ENCODE assay signal across 22 cellular contexts in genomic region chr14:21206753-21207684, GRCh38. TPM values are rescaled to one million over a fixed set of nuclear protein-coding genes. Genes with fewer than 3 reads are reported as not detected.
DNase-seq lines count a peak whose midpoint lies in the region; ATAC-seq and TF ChIP-seq lines count a peak whose summit lies in the region.
"Had no signal": no experiment of that assay in that cellular context is flagged by ENCODE, and none has a peak within 500 bp of the region (broad histone marks: within the 10 kb centered on the region; RNA-seq: fewer than 3 reads in every experiment).

No MANE protein-coding gene starts in this region.

- H3K14ac ChIP-seq in mesenchymal stem cell (ENCODE audit: low read length in 2 of 2) (no peak overlapping the region), trophoblast cell (ENCODE audit: low read length) (no peak overlapping the region)

- no peak overlapping the region for H3K4me3 ChIP-seq in CD4-positive, CD25-positive, alpha-beta regulatory T cell (ENCODE audit: low read depth, low read length)
- H3K4me3 ChIP-seq in CD8-positive, alpha-beta memory T cell (ENCODE audit: low read length): no peak overlapping the region
- H3K4me3 ChIP-seq in mesenchymal stem cell (ENCODE audit: insufficient read depth in 1 of 2, low read depth in 1 of 2, low read length in 2 of 2) (no peak overlapping the region), trophoblast cell (ENCODE audit: low read depth, low read length) (no peak overlapping the region), adrenal gland (no peak overlapping the region)
- H3K4me3 ChIP-seq: HAP-1 had no signal

- DNase-seq in CD4-positive, CD25-positive, alpha-beta regulatory T cell: no peak
- no peak for DNase-seq in CD8-positive, alpha-beta memory T cell
- DNase-seq in activated T-helper 2 cell treated with anti-CD3 and anti-CD28 coated beads, Interferon-gamma antibody, Interleukin-2, Interleukin-4, amounts not matched to agents 10 μg/mL and 5 μg/mL and 100 μg/mL, durations not matched to agents 14 hours and 24 hours and 36 hours (ENCODE audit: low spot score): no peak
- DNase-seq in mesenchymal stem cell: no peak
- no peak for DNase-seq in NCI-H1436 treated with DMSO at 0.1 percent for 48 hours (lab: John Stamatoyannopoulos, UW)
- DNase-seq in trophoblast cell: no peak
- DNase-seq in medulla oblongata (ENCODE audit: extremely low spot score): no peak
- DNase-seq in adrenal gland: no peak
- DNase-seq: activated gamma-delta T cell treated with Interleukin-2 at 50 U/mL for 16 hours, kidney, NCI-H1417 treated with DMSO at 0.1 percent for 48 hours, NCI-H2171 treated with DMSO at 0.1 percent for 48 hours, NCI-H69, posterior cingulate gyrus, SHP77, T-helper 1 cell had no signal

- no peak overlapping the region for H3K4me2 ChIP-seq in mesenchymal stem cell (ENCODE audit: low read length, poor library complexity, severe bottlenecking)
- no peak overlapping the region for H3K4me2 ChIP-seq in trophoblast cell (ENCODE audit: low read length)

- no peak overlapping the region for H3K4ac ChIP-seq in mesenchymal stem cell (ENCODE audit: low read depth in 1 of 2, low read length in 2 of 2)
- no peak overlapping the region for H3K4ac ChIP-seq in trophoblast cell (ENCODE audit: low read depth, low read length)

- intact Hi-C loops in activated T-helper 2 cell treated with anti-CD3 and anti-CD28 coated beads, Interferon-gamma antibody, Interleukin-2, Interleukin-4, amounts not matched to agents 10 μg/mL and 5 μg/mL and 100 μg/mL, durations not matched to agents 14 hours and 24 hours and 36 hours (cut with micrococcal nuclease): no loop called here
- intact Hi-C loops in adrenal gland (cut with DNase I): no loop called here

- POLR2A ChIA-PET in CD8-positive, alpha-beta memory T cell (lab: Charles Lee): no interaction called here

- over 99% methylated on average over 3 of the region's 4 CpGs for WGBS in mesenchymal stem cell
- WGBS in trophoblast cell (ENCODE audit: extremely low coverage, insufficient coverage, insufficient read length): no CpG with 5 or more reads among the region's 4 CpGs
- 91 to 97% (median 96%) methylated on average over 4 of the region's 4 CpGs for WGBS in adrenal gland, 4 donors

- H3K9me3 Mint-ChIP-seq in CD4-positive, CD25-positive, alpha-beta regulatory T cell: no peaks in the 10 kb centered on the region
- no peaks in the 10 kb centered on the region for H3K9me3 Mint-ChIP-seq in CD8-positive, alpha-beta memory T cell
- no peaks in the 10 kb centered on the region for H3K9me3 Mint-ChIP-seq in activated T-helper 2 cell treated with anti-CD3 and anti-CD28 coated beads, Interferon-gamma antibody, Interleukin-2, Interleukin-4, amounts not matched to agents 10 μg/mL and 5 μg/mL and 100 μg/mL, durations not matched to agents 14 hours and 24 hours and 36 hours

- H2AFZ ChIP-seq in mesenchymal stem cell (ENCODE audit: low read depth, low read length): no peak overlapping the region
- H2AFZ ChIP-seq in trophoblast cell (ENCODE audit: insufficient read depth, low read length, poor library complexity): no peak overlapping the region

- peak overlapping the region; percentile 13 to 68 (median 46) for H3K27ac Mint-ChIP-seq in CD4-positive, CD25-positive, alpha-beta regulatory T cell
- peak overlapping the region in 5 of 8 donors; percentile 57 to 93 (median 69) for H3K27ac Mint-ChIP-seq in CD8-positive, alpha-beta memory T cell
- peak overlapping the region; percentile 71 for H3K27ac Mint-ChIP-seq in activated T-helper 2 cell treated with anti-CD3 and anti-CD28 coated beads, Interferon-gamma antibody, Interleukin-2, Interleukin-4, amounts not matched to agents 10 μg/mL and 5 μg/mL and 100 μg/mL, durations not matched to agents 14 hours and 24 hours and 36 hours

- peaks cover 19 to 32% (median 24%) of the 10 kb centered on the region in 4 donors for H3K4me1 Mint-ChIP-seq in CD4-positive, CD25-positive, alpha-beta regulatory T cell
- H3K4me1 Mint-ChIP-seq in CD8-positive, alpha-beta memory T cell: peaks cover 42 to 56% (median 53%) of the 10 kb centered on the region in 3 donors
- peaks cover 13% of the 10 kb centered on the region for H3K4me1 Mint-ChIP-seq in activated T-helper 2 cell treated with anti-CD3 and anti-CD28 coated beads, Interferon-gamma antibody, Interleukin-2, Interleukin-4, amounts not matched to agents 10 μg/mL and 5 μg/mL and 100 μg/mL, durations not matched to agents 14 hours and 24 hours and 36 hours (ENCODE audit: low read depth)

- H3K27ac ChIP-seq in CD4-positive, CD25-positive, alpha-beta regulatory T cell (ENCODE audit: insufficient read depth, low read length, poor library complexity, severe bottlenecking): no peak overlapping the region
- no peak overlapping the region for H3K27ac ChIP-seq in CD8-positive, alpha-beta memory T cell (ENCODE audit: low read depth, low read length)
- H3K27ac ChIP-seq in mesenchymal stem cell (ENCODE audit: low read length, poor library complexity, severe bottlenecking): peak overlapping the region; percentile 9
- H3K27ac ChIP-seq in trophoblast cell (ENCODE audit: low read depth, low read length): no peak overlapping the region
- no peak overlapping the region for H3K27ac ChIP-seq in adrenal gland
- H3K27ac ChIP-seq: VCaP had no signal

- TF ChIP-seq CTCF in adrenal gland (IDR thresholded peaks at IDR 0.05): no peak

- no peaks in the 10 kb centered on the region for H3K27me3 Mint-ChIP-seq in CD4-positive, CD25-positive, alpha-beta regulatory T cell
- no peaks in the 10 kb centered on the region for H3K27me3 Mint-ChIP-seq in CD8-positive, alpha-beta memory T cell
- H3K27me3 Mint-ChIP-seq in activated T-helper 2 cell treated with anti-CD3 and anti-CD28 coated beads, Interferon-gamma antibody, Interleukin-2, Interleukin-4, amounts not matched to agents 10 μg/mL and 5 μg/mL and 100 μg/mL, durations not matched to agents 14 hours and 24 hours and 36 hours (ENCODE audit: low read depth): no peaks in the 10 kb centered on the region

- no peaks in the 10 kb centered on the region for H3K27me3 ChIP-seq in CD4-positive, CD25-positive, alpha-beta regulatory T cell (ENCODE audit: control insufficient read depth, insufficient read depth, low read length)
- H3K27me3 ChIP-seq in CD8-positive, alpha-beta memory T cell (ENCODE audit: insufficient read depth, low read length, poor library complexity, severe bottlenecking): no peaks in the 10 kb centered on the region
- H3K27me3 ChIP-seq in mesenchymal stem cell (ENCODE audit: control insufficient read depth in 1 of 2, insufficient read depth in 1 of 2, low read length in 2 of 2) (no peaks in the 10 kb centered on the region), trophoblast cell (ENCODE audit: insufficient read depth, low read length) (no peaks in the 10 kb centered on the region), adrenal gland (no peaks in the 10 kb centered on the region)

- H3K79me2 ChIP-seq in trophoblast cell (ENCODE audit: control insufficient read depth, insufficient read depth, low read length, poor library complexity): no peaks in the 10 kb centered on the region

- no peak overlapping the region for H3K4me3 Mint-ChIP-seq in CD4-positive, CD25-positive, alpha-beta regulatory T cell
- H3K4me3 Mint-ChIP-seq in CD8-positive, alpha-beta memory T cell: no peak overlapping the region
- no peak overlapping the region for H3K4me3 Mint-ChIP-seq in activated T-helper 2 cell treated with anti-CD3 and anti-CD28 coated beads, Interferon-gamma antibody, Interleukin-2, Interleukin-4, amounts not matched to agents 10 μg/mL and 5 μg/mL and 100 μg/mL, durations not matched to agents 14 hours and 24 hours and 36 hours (ENCODE audit: low read depth)

- peaks cover 42% of the 10 kb centered on the region for H3K36me3 ChIP-seq in CD4-positive, CD25-positive, alpha-beta regulatory T cell (ENCODE audit: control insufficient read depth, insufficient read depth, low read length)
- H3K36me3 ChIP-seq in CD8-positive, alpha-beta memory T cell (ENCODE audit: insufficient read depth, low read length): peaks cover 36% of the 10 kb centered on the region
- H3K36me3 ChIP-seq in mesenchymal stem cell (ENCODE audit: control insufficient read depth in 1 of 2, insufficient read depth in 2 of 2, low read depth in 1 of 2, low read length in 2 of 2) (peaks cover 20 to 94% of the 10 kb centered on the region in 2 experiments), trophoblast cell (ENCODE audit: control insufficient read depth in 1 of 2, insufficient read depth in 2 of 2, low read length in 2 of 2) (peaks cover 11 to 45% of the 10 kb centered on the region in 2 experiments), adrenal gland (replicated peaks in 1 of 2) (peaks cover 0 to 65% of the 10 kb centered on the region in 2 donors)

- no peak overlapping the region for H2AK5ac ChIP-seq in mesenchymal stem cell (ENCODE audit: low read length, severe bottlenecking)
- no peak overlapping the region for H2AK5ac ChIP-seq in trophoblast cell (ENCODE audit: low read length)

- no peak overlapping the region for H3K9ac ChIP-seq in mesenchymal stem cell (ENCODE audit: low read length)
- no peak overlapping the region for H3K9ac ChIP-seq in trophoblast cell (ENCODE audit: low read length)

- no peak overlapping the region for H3K18ac ChIP-seq in mesenchymal stem cell (ENCODE audit: low read depth in 1 of 2, low read length in 2 of 2)
- H3K18ac ChIP-seq in trophoblast cell (ENCODE audit: low read length): no peak overlapping the region

- no peak for ATAC-seq in CD4-positive, CD25-positive, alpha-beta regulatory T cell (ENCODE audit: low read depth in 2 of 2)

- CTCF ChIA-PET in CD8-positive, alpha-beta memory T cell (lab: Charles Lee): interaction anchor here (1.1 kb wide), 1 partner anchor 9 kb away, joined by 3 read pairs; no protein-coding TSS in a partner anchor

- H3K23ac ChIP-seq in mesenchymal stem cell (ENCODE audit: low read length in 2 of 2): no peak overlapping the region
- H3K23ac ChIP-seq in trophoblast cell (ENCODE audit: low read length): no peak overlapping the region

- no peaks in the 10 kb centered on the region for H3K4me1 ChIP-seq in CD4-positive, CD25-positive, alpha-beta regulatory T cell (ENCODE audit: control insufficient read depth, insufficient read depth, low read length, poor library complexity, severe bottlenecking)
- no peaks in the 10 kb centered on the region for H3K4me1 ChIP-seq in CD8-positive, alpha-beta memory T cell (ENCODE audit: insufficient read depth, low read length)
- H3K4me1 ChIP-seq in mesenchymal stem cell (ENCODE audit: control insufficient read depth, insufficient read depth, low read depth, low read length) (no peaks in the 10 kb centered on the region), trophoblast cell (ENCODE audit: control insufficient read depth in 1 of 2, insufficient read depth in 2 of 2, low read length in 2 of 2) (no peaks in the 10 kb centered on the region), adrenal gland (replicated peaks in 1 of 2) (peaks cover 0 to 3% of the 10 kb centered on the region in 2 donors)

- H3K36me3 Mint-ChIP-seq in CD4-positive, CD25-positive, alpha-beta regulatory T cell: peaks cover 29% of the 10 kb centered on the region
- peaks cover 20 to 69% (median 38%) of the 10 kb centered on the region in 3 donors for H3K36me3 Mint-ChIP-seq in CD8-positive, alpha-beta memory T cell
- peaks cover 97% of the 10 kb centered on the region for H3K36me3 Mint-ChIP-seq in activated T-helper 2 cell treated with anti-CD3 and anti-CD28 coated beads, Interferon-gamma antibody, Interleukin-2, Interleukin-4, amounts not matched to agents 10 μg/mL and 5 μg/mL and 100 μg/mL, durations not matched to agents 14 hours and 24 hours and 36 hours (ENCODE audit: low read depth)

- H2BK120ac ChIP-seq in mesenchymal stem cell (ENCODE audit: low read depth, low read length) (no peak overlapping the region), trophoblast cell (ENCODE audit: insufficient read depth, low read length, poor library complexity) (no peak overlapping the region)

- no peaks in the 10 kb centered on the region for H3K9me3 ChIP-seq in CD4-positive, CD25-positive, alpha-beta regulatory T cell (ENCODE audit: control insufficient read depth in 2 of 2, low read length in 2 of 2)
- no peaks in the 10 kb centered on the region for H3K9me3 ChIP-seq in CD8-positive, alpha-beta memory T cell (ENCODE audit: low read length)
- no peaks in the 10 kb centered on the region for H3K9me3 ChIP-seq in mesenchymal stem cell (ENCODE audit: control insufficient read depth, low read length)
- H3K9me3 ChIP-seq in trophoblast cell (ENCODE audit: insufficient read depth, low read depth, low read length): no peaks in the 10 kb centered on the region
- no peaks in the 10 kb centered on the region for H3K9me3 ChIP-seq in adrenal gland (replicated peaks in 1 of 3)
- H3K9me3 ChIP-seq: HAP-1 had no signal

- H2BK5ac ChIP-seq in mesenchymal stem cell (ENCODE audit: low read depth, low read length, poor library complexity, severe bottlenecking) (no peak overlapping the region), trophoblast cell (ENCODE audit: low read depth, low read length, poor library complexity) (no peak overlapping the region)

- H3K79me1 ChIP-seq in mesenchymal stem cell (replicated peaks; ENCODE audit: low read length, poor library complexity, severe bottlenecking) (peaks cover 12% of the 10 kb centered on the region), trophoblast cell (ENCODE audit: low read length) (no peaks in the 10 kb centered on the region)

- no peak overlapping the region for H2BK15ac ChIP-seq in mesenchymal stem cell (ENCODE audit: low read depth, poor library complexity, severe bottlenecking)

- TF ChIP-seq POLR2A in adrenal gland (IDR thresholded peaks at IDR 0.05): no peak

- no peak overlapping the region for H4K12ac ChIP-seq in trophoblast cell (ENCODE audit: low read depth, low read length)

- no peak overlapping the region for H2BK12ac ChIP-seq in mesenchymal stem cell (ENCODE audit: low read length in 2 of 2)
- H2BK12ac ChIP-seq in trophoblast cell (ENCODE audit: low read length): no peak overlapping the region

- H4K8ac ChIP-seq in mesenchymal stem cell (ENCODE audit: low read length) (no peak overlapping the region), trophoblast cell (ENCODE audit: low read depth, low read length) (no peak overlapping the region)

- H4K91ac ChIP-seq in mesenchymal stem cell (ENCODE audit: low read length) (no peak overlapping the region), trophoblast cell (ENCODE audit: low read depth, low read length) (no peak overlapping the region)

RNA-seq across cellular contexts. Expression of gene OR5AU1, which starts 51.2 kb away (rescaled TPM):
- total RNA-seq in CD4-positive, CD25-positive, alpha-beta regulatory T cell: not detected
- not detected for polyA plus RNA-seq in CD4-positive, CD25-positive, alpha-beta regulatory T cell
- total RNA-seq in CD8-positive, alpha-beta memory T cell: not detected
- not detected for polyA plus RNA-seq in CD8-positive, alpha-beta memory T cell
- total RNA-seq in activated T-helper 2 cell treated with anti-CD3 and anti-CD28 coated beads, Interferon-gamma antibody, Interleukin-2, Interleukin-4, amounts not matched to agents 10 μg/mL and 5 μg/mL and 100 μg/mL, durations not matched to agents 14 hours and 24 hours and 36 hours: not detected in 2 replicates
- polyA plus RNA-seq in mesenchymal stem cell (2013, experiment 1 of 2): not detected
- not detected for polyA plus RNA-seq in mesenchymal stem cell (2013, experiment 2 of 2)
- 0.06 TPM in 1 of 2 replicates, not detected in the other for polyA plus RNA-seq in trophoblast cell (2013)
- total RNA-seq in adrenal gland: not detected
- polyA plus RNA-seq in adrenal gland: not detected
- total RNA-seq: kidney, lung microvascular endothelial cell, skeletal muscle tissue, subcutaneous adipose tissue, urinary bladder had no signal
- polyA plus RNA-seq: urinary bladder had no signal
